ENCODE assay signal across 1 cellular context in genomic region chr4:112473985-112474384, GRCh38.
TF ChIP-seq lines count a peak whose summit lies in the region.

No MANE protein-coding gene starts in this region.

TF ChIP-seq in K562, 482 proteins besides CTCF, POLR2A, EP300 and RAD21:
- TF ChIP-seq, protein P1, sequence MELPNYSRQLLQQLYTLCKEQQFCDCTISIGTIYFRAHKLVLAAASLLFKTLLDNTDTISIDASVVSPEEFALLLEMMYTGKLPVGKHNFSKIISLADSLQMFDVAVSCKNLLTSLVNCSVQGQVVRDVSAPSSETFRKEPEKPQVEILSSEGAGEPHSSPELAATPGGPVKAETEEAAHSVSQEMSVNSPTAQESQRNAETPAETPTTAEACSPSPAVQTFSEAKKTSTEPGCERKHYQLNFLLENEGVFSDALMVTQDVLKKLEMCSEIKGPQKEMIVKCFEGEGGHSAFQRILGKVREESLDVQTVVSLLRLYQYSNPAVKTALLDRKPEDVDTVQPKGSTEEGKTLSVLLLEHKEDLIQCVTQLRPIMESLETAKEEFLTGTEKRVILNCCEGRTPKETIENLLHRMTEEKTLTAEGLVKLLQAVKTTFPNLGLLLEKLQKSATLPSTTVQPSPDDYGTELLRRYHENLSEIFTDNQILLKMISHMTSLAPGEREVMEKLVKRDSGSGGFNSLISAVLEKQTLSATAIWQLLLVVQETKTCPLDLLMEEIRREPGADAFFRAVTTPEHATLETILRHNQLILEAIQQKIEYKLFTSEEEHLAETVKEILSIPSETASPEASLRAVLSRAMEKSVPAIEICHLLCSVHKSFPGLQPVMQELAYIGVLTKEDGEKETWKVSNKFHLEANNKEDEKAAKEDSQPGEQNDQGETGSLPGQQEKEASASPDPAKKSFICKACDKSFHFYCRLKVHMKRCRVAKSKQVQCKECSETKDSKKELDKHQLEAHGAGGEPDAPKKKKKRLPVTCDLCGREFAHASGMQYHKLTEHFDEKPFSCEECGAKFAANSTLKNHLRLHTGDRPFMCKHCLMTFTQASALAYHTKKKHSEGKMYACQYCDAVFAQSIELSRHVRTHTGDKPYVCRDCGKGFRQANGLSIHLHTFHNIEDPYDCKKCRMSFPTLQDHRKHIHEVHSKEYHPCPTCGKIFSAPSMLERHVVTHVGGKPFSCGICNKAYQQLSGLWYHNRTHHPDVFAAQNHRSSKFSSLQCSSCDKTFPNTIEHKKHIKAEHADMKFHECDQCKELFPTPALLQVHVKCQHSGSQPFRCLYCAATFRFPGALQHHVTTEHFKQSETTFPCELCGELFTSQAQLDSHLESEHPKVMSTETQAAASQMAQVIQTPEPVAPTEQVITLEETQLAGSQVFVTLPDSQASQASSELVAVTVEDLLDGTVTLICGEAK (IDR thresholded peaks at IDR 0.05) = 0 out of 2 replicates have a peak, but pooled peaks have one; percentile 44
- TF ChIP-seq, protein P1 (CRISPR knock-in tag; IDR thresholded peaks at IDR 0.05) = no peak
- TF ChIP-seq ZNF507 (tag; conservative IDR thresholded peaks at IDR 0.05) = peak; percentile 91
- no peak for TF ChIP-seq SREBF2 (CRISPR knock-in tag; IDR thresholded peaks at IDR 0.05)
- no peak for TF ChIP-seq RFX7 (CRISPR knock-in tag; IDR thresholded peaks at IDR 0.05)
